Comparison of ENCODE assay signal across 14 cellular contexts in genomic region chr6:140043762-140044378, GRCh38.
DNase-seq lines count a peak whose midpoint lies in the region; FAIRE-seq and TF ChIP-seq lines count a peak whose summit lies in the region.
"Had no signal": no experiment of that assay in that cellular context is flagged by ENCODE, and none has a peak within 500 bp of the region (broad histone marks: within the 10 kb centered on the region; RNA-seq: fewer than 3 reads in every experiment).

No MANE protein-coding gene starts in this region.

- TF ChIP-seq CTCF in hepatocyte (IDR thresholded peaks at IDR 0.05; ENCODE audit: poor library complexity), result no peak

- no peaks in the 10 kb centered on the region for H3K9me2 ChIP-seq in hepatocyte (replicated peaks; ENCODE audit: insufficient read depth)

- 83% methylated on average over 2 of the region's 2 CpGs for WGBS in hepatocyte (ENCODE audit: low lambda C conversion rate, missing lambda C conversion rate)

- H3K27me3 ChIP-seq in hepatocyte (no peaks in the 10 kb centered on the region), H7 (ENCODE audit: control insufficient read depth, insufficient read depth, low read length) (no peaks in the 10 kb centered on the region), HAP-1 (ENCODE audit: low read depth) (no peaks in the 10 kb centered on the region)
- H3K27me3 ChIP-seq: SJCRH30, vagina had no signal

- peak; percentile 89 for FAIRE-seq in H54 (lab: Jason Lieb, UNC)
- FAIRE-seq: endothelial cell of umbilical vein had no signal

- no peak overlapping the region for H2AFZ ChIP-seq in hepatocyte

- no peak overlapping the region for H3K4me2 ChIP-seq in hepatocyte

- H3K9me3 ChIP-seq in hepatocyte (ENCODE audit: low read depth) (no peaks in the 10 kb centered on the region), HAP-1 (no peaks in the 10 kb centered on the region)
- H3K9me3 ChIP-seq: prostate gland, SJCRH30, vagina had no signal

- H4K20me1 ChIP-seq in hepatocyte (ENCODE audit: insufficient read depth, poor library complexity, severe bottlenecking), result no peaks in the 10 kb centered on the region

- H3K4me1 ChIP-seq in hepatocyte (ENCODE audit: insufficient read depth), result no peaks in the 10 kb centered on the region
- H3K4me1 ChIP-seq in HAP-1, result no peaks in the 10 kb centered on the region
- H3K4me1 ChIP-seq: prostate gland had no signal

- TF ChIP-seq POLR2A in H54 (IDR thresholded peaks at IDR 0.05; ENCODE audit: low read depth, low read length), result no peak

- no peaks in the 10 kb centered on the region for H3K79me2 ChIP-seq in hepatocyte

- H3K4me3 ChIP-seq in hepatocyte, result no peak overlapping the region
- no peak overlapping the region for H3K4me3 ChIP-seq in H7 (ENCODE audit: insufficient read depth, low read depth, low read length)
- no peak overlapping the region for H3K4me3 ChIP-seq in HAP-1
- H3K4me3 ChIP-seq: prostate gland, SJCRH30, vagina had no signal

- in situ Hi-C loops in HAP-1 (cut with MboI; ENCODE audit: low sequenced_read_pairs), result no loop called here

- H3K36me3 ChIP-seq in hepatocyte (replicated peaks; ENCODE audit: insufficient read depth, low read depth) (no peaks in the 10 kb centered on the region), H7 (replicated peaks; ENCODE audit: control insufficient read depth, insufficient read depth, low read length) (no peaks in the 10 kb centered on the region), HAP-1 (replicated peaks) (no peaks in the 10 kb centered on the region)
- H3K36me3 ChIP-seq: prostate gland, SJCRH30, vagina had no signal

- DNase-seq in A172 (ENCODE audit: low spot score) (peak; percentile 85), H54 (ENCODE audit: insufficient read length, low spot score) (no peak), NOMO-1 treated with DMSO at 0.1 percent for 48 hours (lab: John Stamatoyannopoulos, UW; ENCODE audit: unreplicated experiment) (peak; percentile 95), epithelial cell of prostate (ENCODE audit: low read depth, low spot score) (peak; percentile 78), hepatocyte (ENCODE audit: low spot score) (no peak), H7 (no peak), HAP-1 (ENCODE audit: low spot score in 2 of 2) (no peak), NCI-H446 (lab: John Stamatoyannopoulos, UW) (no peak)
- DNase-seq: activated CD4-positive, alpha-beta T cell treated with anti-CD3 and anti-CD28 coated beads, Interleukin-2, amount 50 U/mL, for 48 hours; NCI-H187 had no signal

- H3K27ac ChIP-seq in epithelial cell of prostate (peak overlapping the region; percentile 48), hepatocyte (no peak overlapping the region)
- H3K27ac ChIP-seq: prostate gland, vagina had no signal

Comparison
In these comparisons a context has a peak if more than half of its experiments do, and no peak if none do; other contexts are left out.
1. DNase-seq: peak in A172 (single experiment), NOMO-1 treated with DMSO at 0.1 percent for 48 hours (single experiment) and epithelial cell of prostate (single experiment); none in H54 (single experiment), hepatocyte (single experiment), H7 (single experiment), HAP-1 (0 of 2) and NCI-H446 (0 of 2).